ENCODE assay signal across 22 cellular contexts in genomic region chr3:159163656-159164055, GRCh38.
DNase-seq lines count a peak whose midpoint lies in the region; ATAC-seq, FAIRE-seq and TF ChIP-seq lines count a peak whose summit lies in the region.
"Had no signal": no experiment of that assay in that cellular context is flagged by ENCODE, and none has a peak within 500 bp of the region (broad histone marks: within the 10 kb centered on the region; RNA-seq: fewer than 3 reads in every experiment).

No MANE protein-coding gene starts in this region.

- TF ChIP-seq EP300 in H1 (IDR thresholded peaks at IDR 0.05; ENCODE audit: borderline replicate concordance in 1 of 2, low read depth in 2 of 2, low read length in 2 of 2): no peak

- H2AK5ac ChIP-seq in H1 (ENCODE audit: low read depth, low read length): no peak overlapping the region

- POLR2A ChIA-PET in PC-9 (lab: Charles Lee; ENCODE audit: unreplicated experiment): interaction anchor here (0.6 kb wide), 1 partner anchor 559 kb away, joined by 5 read pairs; no protein-coding TSS in a partner anchor
- POLR2A ChIA-PET in H1 (lab: Charles Lee; ENCODE audit: partially characterized antibody): no interaction called here

- no peak overlapping the region for H3K14ac ChIP-seq in H1 (ENCODE audit: insufficient read length)

- TF ChIP-seq POLR2A in H1 (IDR thresholded peaks at IDR 0.05; ENCODE audit: control extremely low read depth in 1 of 2, low read depth in 2 of 2, low read length in 2 of 2): no peak

- H4K20me1 ChIP-seq in PC-9 (ENCODE audit: insufficient read depth) (no peaks in the 10 kb centered on the region), H1 (replicated peaks in 1 of 2; ENCODE audit: control insufficient read depth in 1 of 2, insufficient read depth in 2 of 2, low read length in 2 of 2) (no peaks in the 10 kb centered on the region)

- WGBS in H1 (ENCODE audit: extremely low coverage in 1 of 2, insufficient coverage in 1 of 2, insufficient read length in 1 of 2, insufficient replicate concordance in 2 of 2, low coverage in 1 of 2, low lambda C conversion rate in 2 of 2, missing lambda C conversion rate in 1 of 2), 2 experiments: 100% methylated on average over 1 of the region's 1 CpG; no CpG with 5 or more reads in 1 of the 2 experiments

- no peak overlapping the region for H2BK20ac ChIP-seq in H1 (ENCODE audit: low read length)

- ATAC-seq in left colon: peak; percentile 47
- ATAC-seq: K562 had no signal

- intact Hi-C loops in PC-9 (cut with micrococcal nuclease; ENCODE audit: unreplicated experiment) (loop anchor here (1.0 to 10.0 kb wide), 2 partner anchors 37 to 601 kb away; no protein-coding TSS in a partner anchor), left colon (cut with DNase I, micrococcal nuclease) (no loop called here)

- no peaks in the 10 kb centered on the region for H3K79me1 ChIP-seq in H1 (ENCODE audit: low read depth, low read length)

- no peak overlapping the region for H2BK120ac ChIP-seq in H1 (replicated peaks; ENCODE audit: low read depth, low read length)

- no peak overlapping the region for H2BK15ac ChIP-seq in H1 (ENCODE audit: low read length)

- H2BK5ac ChIP-seq in H1 (ENCODE audit: low read depth, low read length): no peak overlapping the region

- H3K56ac ChIP-seq in H1 (replicated peaks; ENCODE audit: insufficient read length, low read depth, low read length): no peak overlapping the region

- H4K8ac ChIP-seq in H1 (ENCODE audit: extremely low read depth, insufficient read depth, low read length): no peak overlapping the region

- no TSS peak for BruUV-seq in PC-9 (replicated peaks; lab: Mats Ljungman, UMichigan)

- peak overlapping the region; percentile 53 for H3K4ac ChIP-seq in H1 (replicated peaks; ENCODE audit: insufficient read length, low read depth, low read length)

- H3K36me3 ChIP-seq in PC-9 (ENCODE audit: low read depth) (no peaks in the 10 kb centered on the region), H1 (ENCODE audit: control insufficient read depth in 2 of 4, insufficient read depth in 4 of 4, low read length in 3 of 4) (no peaks in the 10 kb centered on the region)

- no peak overlapping the region for H3K18ac ChIP-seq in H1 (ENCODE audit: extremely low read depth, low read length)

- no peak overlapping the region for H4K5ac ChIP-seq in H1 (ENCODE audit: insufficient read length, low read depth, low read length)

- no peaks in the 10 kb centered on the region for H3K23me2 ChIP-seq in H1 (ENCODE audit: low read depth, low read length)

- no peak overlapping the region for H3K23ac ChIP-seq in H1 (ENCODE audit: insufficient read length)

- no peak for FAIRE-seq in H1 (lab: Jason Lieb, UNC)
- FAIRE-seq: G401.6, K562 had no signal

- H3K9me3 ChIP-seq in PC-9 (ENCODE audit: insufficient read depth, low read depth) (peaks cover 6% of the 10 kb centered on the region), H1 (ENCODE audit: insufficient read depth in 2 of 2, low read depth in 1 of 2, low read length in 1 of 2) (no peaks in the 10 kb centered on the region)

- no peak overlapping the region for H4K91ac ChIP-seq in H1 (replicated peaks; ENCODE audit: insufficient read length, low read length)

- CTCF ChIA-PET in PC-9 (lab: Charles Lee): no interaction called here
- CTCF ChIA-PET in H1 (lab: Charles Lee; ENCODE audit: partially characterized antibody): interaction anchor here (0.9 to 1.1 kb wide), 2 partner anchors 12 to 89 kb away, joined by 3 read pairs; no protein-coding TSS in a partner anchor

- H3K4me2 ChIP-seq in PC-9 (peak overlapping the region; percentile 31; the same call in 1 of the 2 replicates), H1 (ENCODE audit: insufficient read depth in 1 of 2, low read depth in 2 of 2, low read length in 2 of 2) (no peak overlapping the region)

- no peaks in the 10 kb centered on the region for H3K27me3 ChIP-seq in PC-9 (ENCODE audit: insufficient read depth, low read depth)
- H3K27me3 ChIP-seq in H1 (replicated peaks in 1 of 4; ENCODE audit: control insufficient read depth in 3 of 4, extremely low read depth in 1 of 4, insufficient read depth in 3 of 4, low read length in 3 of 4): no peaks in the 10 kb centered on the region

- no peak for TF ChIP-seq RAD21 in H1 (IDR thresholded peaks at IDR 0.05 in 1 of 2, conservative IDR thresholded peaks at IDR 0.05 in 1 of 2; ENCODE audit: low read depth in 2 of 2, low read length in 2 of 2)

- H3K4me3 ChIP-seq in PC-9 (no peak overlapping the region), H1 (ENCODE audit: extremely low read depth in 1 of 4, insufficient read depth in 2 of 4, low read depth in 3 of 4, low read length in 4 of 4) (no peak overlapping the region)
- H3K4me3 ChIP-seq: K562 had no signal

- no peak overlapping the region for H2BK12ac ChIP-seq in H1 (ENCODE audit: low read depth, low read length)

- no peak overlapping the region for H2AFZ ChIP-seq in PC-9
- no peak overlapping the region for H2AFZ ChIP-seq in H1 (ENCODE audit: low read length)

- H3K27ac ChIP-seq in PC-9 (peak overlapping the region; percentile 70), H1 (ENCODE audit: low read depth, low read length) (no peak overlapping the region)

- H3K79me2 ChIP-seq in PC-9 (ENCODE audit: low read depth): no peaks in the 10 kb centered on the region
- no peaks in the 10 kb centered on the region for H3K79me2 ChIP-seq in H1 (ENCODE audit: control insufficient read depth in 1 of 2, insufficient read depth in 2 of 2, low read length in 2 of 2)

- no peaks in the 10 kb centered on the region for H3K9me2 ChIP-seq in PC-9 (ENCODE audit: insufficient read depth)

- TF ChIP-seq CTCF in PC-9 (conservative IDR thresholded peaks at IDR 0.05) (no peak), H1 (IDR thresholded peaks at IDR 0.05; ENCODE audit: control extremely low read depth in 1 of 3, insufficient read depth in 1 of 3, low read depth in 1 of 3, low read length in 3 of 3) (no peak)

- no peak for DNase-seq in PC-9
- no peak for DNase-seq in H1 (ENCODE audit: low read depth in 1 of 2, low spot score in 2 of 2)
- DNase-seq in left colon: no peak
- no peak for DNase-seq in stimulated activated naive CD4-positive, alpha-beta T cell (lab: John Stamatoyannopoulos, UW)
- DNase-seq in mucosa of gallbladder (ENCODE audit: low spot score): no peak
- DNase-seq in activated CD4-positive, CD25-positive, alpha-beta regulatory T cell (lab: John Stamatoyannopoulos, UW): no peak
- DNase-seq in SHP77 treated with DMSO at 0.1 percent for 48 hours (lab: John Stamatoyannopoulos, UW): no peak
- DNase-seq: C1 segment of cervical spinal cord; CD4-positive, alpha-beta memory T cell; COR-L47; Kasumi-1; NCI-H1092 treated with DMSO at 0.1 percent for 48 hours; NCI-H1436; NCI-H187; NCI-H2081 treated with DMSO at 0.1 percent for 48 hours; NCI-H2171; NCI-H226; NCI-H510A; NCI-H69; Right ventricle myocardium superior had no signal

- H3K9ac ChIP-seq in H1 (replicated peaks in 1 of 4; ENCODE audit: extremely low read depth in 1 of 4, low read depth in 3 of 4, low read length in 3 of 4): no peak overlapping the region

- peaks cover 15% of the 10 kb centered on the region; the same call in 1 of the 2 replicates for H3F3A ChIP-seq in PC-9 (ENCODE audit: insufficient read depth, low read depth)

- H3K4me1 ChIP-seq in PC-9 (replicated peaks; ENCODE audit: insufficient read depth) (peaks cover 15% of the 10 kb centered on the region), H1 (replicated peaks in 1 of 4; ENCODE audit: control insufficient read depth in 3 of 4, insufficient read depth in 4 of 4, low read length in 3 of 4) (no peaks in the 10 kb centered on the region)

TF ChIP-seq in H1, 55 proteins besides CTCF, POLR2A, EP300 and RAD21:
- TF ChIP-seq MAX (IDR thresholded peaks at IDR 0.05) (no peak), POLR2AphosphoS5 (IDR thresholded peaks at IDR 0.05; ENCODE audit: low read depth, low read length) (no peak), POU5F1 (IDR thresholded peaks at IDR 0.05; ENCODE audit: low read depth, low read length) (no peak), USF2 (IDR thresholded peaks at IDR 0.05; ENCODE audit: low read length) (no peak), TAF7 (optimal IDR thresholded peaks at IDR 0.05; ENCODE audit: borderline replicate concordance, low read depth, low read length) (no peak), SIRT6 (IDR thresholded peaks at IDR 0.05; ENCODE audit: low read length) (no peak), E2F6 (IDR thresholded peaks at IDR 0.05) (no peak), YY1 (IDR thresholded peaks at IDR 0.05; ENCODE audit: low read depth, low read length) (no peak), CBX5 (IDR thresholded peaks at IDR 0.05; ENCODE audit: low read depth, low read length) (no peak), HDAC2 (IDR thresholded peaks at IDR 0.05; ENCODE audit: borderline replicate concordance in 1 of 2, low read depth in 2 of 2, low read length in 2 of 2) (no peak), BACH1 (IDR thresholded peaks at IDR 0.05; ENCODE audit: low read length) (no peak), KDM5A (IDR thresholded peaks at IDR 0.05; ENCODE audit: low read length) (no peak), KDM4A (IDR thresholded peaks at IDR 0.05; ENCODE audit: low read depth, low read length, severe bottlenecking) (no peak), ZNF274 (IDR thresholded peaks at IDR 0.05; ENCODE audit: borderline replicate concordance, extremely low read depth, low read length) (no peak)
